ENCODE assay signal across 24 cellular contexts in the genomic region with DNA sequence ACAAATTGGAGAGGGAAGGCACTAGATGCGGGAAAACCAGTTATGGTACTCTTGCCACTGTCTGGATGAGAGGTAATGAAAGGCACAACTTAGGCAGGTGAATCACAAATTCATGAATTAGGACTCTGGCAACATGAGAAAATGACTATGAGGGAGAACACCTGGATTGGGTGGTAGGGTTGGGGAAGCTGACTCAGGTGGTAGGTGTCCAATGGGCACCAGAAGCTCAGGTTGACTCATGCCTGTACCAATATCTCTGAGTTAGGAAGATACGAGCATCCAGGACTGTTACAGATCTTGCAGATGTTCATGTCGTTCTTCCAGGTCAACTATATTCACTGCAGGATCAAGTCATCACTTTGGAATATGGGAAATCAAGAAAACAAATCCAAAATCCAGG. TPM values are rescaled to one million over a fixed set of nuclear protein-coding genes. Genes with fewer than 3 reads are reported as not detected.
DNase-seq lines count a peak whose midpoint lies in the region; ATAC-seq and TF ChIP-seq lines count a peak whose summit lies in the region.
"Had no signal": no experiment of that assay in that cellular context is flagged by ENCODE, and none has a peak within 500 bp of the region (broad histone marks: within the 10 kb centered on the region; RNA-seq: fewer than 3 reads in every experiment).

No MANE protein-coding gene starts in this region.

- TF ChIP-seq CTCF in PC-3 (conservative IDR thresholded peaks at IDR 0.05; ENCODE audit: low read depth, low read length) (no peak), foreskin keratinocyte (conservative IDR thresholded peaks at IDR 0.05) (no peak), transverse colon (IDR thresholded peaks at IDR 0.05) (no peak)

- TF ChIP-seq POLR2A in transverse colon (IDR thresholded peaks at IDR 0.05), result no peak

- CTCF ChIA-PET in PC-3 (lab: Charles Lee), result no interaction called here

- no peaks in the 10 kb centered on the region for H3F3A ChIP-seq in PC-3 (ENCODE audit: low read length, unreplicated experiment)

- in situ Hi-C loops in transverse colon (cut with MboI; ENCODE audit: low pct_ligation_motif_present in 1 of 4, low pct_unique_long_range_greater_than_20kb in 1 of 4, low sequenced_read_pairs in 3 of 4), result no loop called here

- H3K4me3 ChIP-seq in PC-3 (ENCODE audit: low read length) (no peak overlapping the region), transverse colon (no peak overlapping the region)
- H3K4me3 ChIP-seq: A549; BLaER1 treated with 17β-estradiol and CSF1 and Interleukin-3, amounts not matched to agents 10 nM and 100 nM; HAP-1 had no signal

- no peaks in the 10 kb centered on the region for H3K9me3 Mint-ChIP-seq in activated naive CD8-positive, alpha-beta T cell treated with anti-CD3 and anti-CD28 coated beads, Interleukin-2, amount 50 U/mL, for 24 hours
- no peaks in the 10 kb centered on the region for H3K9me3 Mint-ChIP-seq in activated naive CD8-positive, alpha-beta T cell treated with anti-CD3 and anti-CD28 coated beads for 36 hours
- no peaks in the 10 kb centered on the region for H3K9me3 Mint-ChIP-seq in activated T-helper 17 cell treated with anti-CD3 and anti-CD28 coated beads, Interleukin-2, amount 50 U/mL, for 72 hours
- H3K9me3 Mint-ChIP-seq: CD14-positive monocyte; CD4-positive, alpha-beta T cell; HFFc6 had no signal

- no peaks in the 10 kb centered on the region for H4K20me1 ChIP-seq in PC-3 (ENCODE audit: low read length)
- H4K20me1 ChIP-seq: BLaER1 treated with 17β-estradiol and CSF1 and Interleukin-3, amounts not matched to agents 10 nM and 100 nM had no signal

- H3K79me2 ChIP-seq in PC-3 (ENCODE audit: low read length), result no peaks in the 10 kb centered on the region

- H3K36me3 Mint-ChIP-seq in activated naive CD8-positive, alpha-beta T cell treated with anti-CD3 and anti-CD28 coated beads, Interleukin-2, amount 50 U/mL, for 24 hours (ENCODE audit: low read depth), result no peaks in the 10 kb centered on the region
- no peaks in the 10 kb centered on the region for H3K36me3 Mint-ChIP-seq in activated naive CD8-positive, alpha-beta T cell treated with anti-CD3 and anti-CD28 coated beads for 36 hours
- no peaks in the 10 kb centered on the region for H3K36me3 Mint-ChIP-seq in activated T-helper 17 cell treated with anti-CD3 and anti-CD28 coated beads, Interleukin-2, amount 50 U/mL, for 72 hours (ENCODE audit: low read depth)
- H3K36me3 Mint-ChIP-seq: CD14-positive monocyte had no signal

- intact Hi-C loops in PC-3 (cut with micrococcal nuclease) (no loop called here), transverse colon (cut with DNase I; ENCODE audit: low total_unique reads) (no loop called here)

- no peak for TF ChIP-seq EP300 in transverse colon (IDR thresholded peaks at IDR 0.05; ENCODE audit: low read depth)

- no peaks in the 10 kb centered on the region for H3K36me3 ChIP-seq in PC-3 (ENCODE audit: low read depth, low read length)
- no peaks in the 10 kb centered on the region for H3K36me3 ChIP-seq in transverse colon
- H3K36me3 ChIP-seq: BE2C; BLaER1 treated with 17β-estradiol and CSF1 and Interleukin-3, amounts not matched to agents 10 nM and 100 nM; HAP-1 had no signal

- no peaks in the 10 kb centered on the region for H3K9me2 ChIP-seq in PC-3 (replicated peaks; ENCODE audit: low read length)

- H3K4me1 ChIP-seq in PC-3 (ENCODE audit: insufficient read depth, low read length) (no peaks in the 10 kb centered on the region), foreskin keratinocyte (no peaks in the 10 kb centered on the region), transverse colon (no peaks in the 10 kb centered on the region)
- H3K4me1 ChIP-seq: A549, BE2C had no signal

- DNase-seq in activated naive CD8-positive, alpha-beta T cell treated with anti-CD3 and anti-CD28 coated beads, Interleukin-2, amount 50 U/mL, for 24 hours, result no peak
- no peak for DNase-seq in activated naive CD8-positive, alpha-beta T cell treated with anti-CD3 and anti-CD28 coated beads for 36 hours
- DNase-seq in PC-3 (peak; percentile 2), foreskin keratinocyte (peak; percentile 8 to 28), transverse colon (no peak), mucosa of gallbladder (ENCODE audit: low spot score) (no peak)
- DNase-seq: 8988T; ACHN; AML-193; BE2C; Calu3; CD4-positive, alpha-beta T cell; COR-L47; DMS53; DMS79 treated with DMSO at 0.1 percent for 48 hours; GF-D8; GOT3; HFFc6 had no signal

- POLR2A ChIA-PET in PC-3 (lab: Charles Lee; ENCODE audit: unreplicated experiment), result no interaction called here

- WGBS in transverse colon (ENCODE audit: low coverage in 1 of 2), 2 donors, result 79 to 83% methylated on average over 3 of the region's 3 CpGs

- peaks cover 31% of the 10 kb centered on the region for H3K27me3 ChIP-seq in PC-3 (ENCODE audit: low read length)
- H3K27me3 ChIP-seq in foreskin keratinocyte, result peaks cover 17% of the 10 kb centered on the region
- H3K27me3 ChIP-seq in transverse colon, result peaks cover 3% of the 10 kb centered on the region
- H3K27me3 ChIP-seq: BE2C; BLaER1 treated with 17β-estradiol and CSF1 and Interleukin-3, amounts not matched to agents 10 nM and 100 nM had no signal

- BruUV-seq in PC-3 (replicated peaks; lab: Mats Ljungman, UMichigan), result no TSS peak

- H3K4me3 Mint-ChIP-seq in activated naive CD8-positive, alpha-beta T cell treated with anti-CD3 and anti-CD28 coated beads, Interleukin-2, amount 50 U/mL, for 24 hours, result no peak overlapping the region
- no peak overlapping the region for H3K4me3 Mint-ChIP-seq in activated naive CD8-positive, alpha-beta T cell treated with anti-CD3 and anti-CD28 coated beads for 36 hours
- no peak overlapping the region for H3K4me3 Mint-ChIP-seq in activated T-helper 17 cell treated with anti-CD3 and anti-CD28 coated beads, Interleukin-2, amount 50 U/mL, for 72 hours
- H3K4me3 Mint-ChIP-seq: CD14-positive monocyte; CD4-positive, alpha-beta T cell; HFFc6 had no signal

- H3K4me1 Mint-ChIP-seq in activated naive CD8-positive, alpha-beta T cell treated with anti-CD3 and anti-CD28 coated beads, Interleukin-2, amount 50 U/mL, for 24 hours, result no peaks in the 10 kb centered on the region
- H3K4me1 Mint-ChIP-seq in activated naive CD8-positive, alpha-beta T cell treated with anti-CD3 and anti-CD28 coated beads for 36 hours, result no peaks in the 10 kb centered on the region
- H3K4me1 Mint-ChIP-seq in activated T-helper 17 cell treated with anti-CD3 and anti-CD28 coated beads, Interleukin-2, amount 50 U/mL, for 72 hours, result no peaks in the 10 kb centered on the region
- H3K4me1 Mint-ChIP-seq: CD14-positive monocyte had no signal

- no peak overlapping the region for H3K9ac ChIP-seq in PC-3 (ENCODE audit: low read length)
- H3K9ac ChIP-seq: BLaER1 treated with 17β-estradiol and CSF1 and Interleukin-3, amounts not matched to agents 10 nM and 100 nM had no signal

- peaks cover 8% of the 10 kb centered on the region for H3K27me3 Mint-ChIP-seq in activated naive CD8-positive, alpha-beta T cell treated with anti-CD3 and anti-CD28 coated beads, Interleukin-2, amount 50 U/mL, for 24 hours
- H3K27me3 Mint-ChIP-seq in activated naive CD8-positive, alpha-beta T cell treated with anti-CD3 and anti-CD28 coated beads for 36 hours, result peaks cover 13% of the 10 kb centered on the region
- H3K27me3 Mint-ChIP-seq in activated T-helper 17 cell treated with anti-CD3 and anti-CD28 coated beads, Interleukin-2, amount 50 U/mL, for 72 hours, result peaks cover 10% of the 10 kb centered on the region

- ATAC-seq in activated naive CD8-positive, alpha-beta T cell treated with anti-CD3 and anti-CD28 coated beads, Interleukin-2, amount 50 U/mL, for 24 hours, result peak; percentile 54
- ATAC-seq in PC-3 (no peak), foreskin keratinocyte (peak; percentile 74)
- ATAC-seq in activated T-helper 17 cell treated with anti-CD3 and anti-CD28 coated beads, Interleukin-2, amount 50 U/mL, for 72 hours (replicated peaks), result peak; percentile 56
- ATAC-seq: A549 had no signal

- no peak overlapping the region for H3K27ac Mint-ChIP-seq in activated naive CD8-positive, alpha-beta T cell treated with anti-CD3 and anti-CD28 coated beads, Interleukin-2, amount 50 U/mL, for 24 hours
- no peak overlapping the region for H3K27ac Mint-ChIP-seq in activated naive CD8-positive, alpha-beta T cell treated with anti-CD3 and anti-CD28 coated beads for 36 hours
- no peak overlapping the region for H3K27ac Mint-ChIP-seq in activated T-helper 17 cell treated with anti-CD3 and anti-CD28 coated beads, Interleukin-2, amount 50 U/mL, for 72 hours
- H3K27ac Mint-ChIP-seq: CD14-positive monocyte; CD4-positive, alpha-beta T cell; HFFc6 had no signal

- H3K9me3 ChIP-seq in PC-3 (ENCODE audit: low read length), result no peaks in the 10 kb centered on the region
- no peaks in the 10 kb centered on the region for H3K9me3 ChIP-seq in transverse colon
- H3K9me3 ChIP-seq: A549, BE2C, HAP-1 had no signal

- H3K27ac ChIP-seq in PC-3 (ENCODE audit: low read length) (no peak overlapping the region), foreskin keratinocyte (no peak overlapping the region), transverse colon (no peak overlapping the region)
- H3K27ac ChIP-seq: A549; BLaER1 treated with 17β-estradiol and CSF1 and Interleukin-3, amounts not matched to agents 10 nM and 100 nM had no signal

- no peak overlapping the region for H2AFZ ChIP-seq in PC-3 (ENCODE audit: low read length)

- no peak overlapping the region for H3K4me2 ChIP-seq in PC-3 (ENCODE audit: low read length)
- H3K4me2 ChIP-seq: A549 had no signal

RNA-seq across cellular contexts. Expression of a gene that starts 56.7 kb away (rescaled TPM):
- total RNA-seq in activated naive CD8-positive, alpha-beta T cell treated with anti-CD3 and anti-CD28 coated beads for 36 hours, result not detected
- not detected in 2 replicates for total RNA-seq in PC-3 (2014; rRNA removed)
- not detected for total RNA-seq in activated T-helper 17 cell treated with anti-CD3 and anti-CD28 coated beads, Interleukin-2, amount 50 U/mL, for 72 hours
- total RNA-seq in foreskin keratinocyte, result not detected in 2 replicates
- not detected in 2 replicates for polyA plus RNA-seq in foreskin keratinocyte
- total RNA-seq in transverse colon, result not detected
- 0.52 TPM for total RNA-seq in mucosa of gallbladder
- total RNA-seq: Calu3; CD4-positive, alpha-beta T cell; G401; HFFc6 had no signal
- polyA plus RNA-seq: A549, CD14-positive monocyte had no signal

Comparison
In these comparisons a context has a peak if more than half of its experiments do, and no peak if none do; other contexts are left out.
1. DNase-seq: peak in PC-3 (single experiment) and foreskin keratinocyte (2 of 2); none in activated naive CD8-positive, alpha-beta T cell treated with anti-CD3 and anti-CD28 coated beads, Interleukin-2, amount 50 U/mL, for 24 hours (single experiment), activated naive CD8-positive, alpha-beta T cell treated with anti-CD3 and anti-CD28 coated beads for 36 hours (single experiment), transverse colon (single experiment) and mucosa of gallbladder (single experiment).